Comparison of ENCODE assay signal across 34 cellular contexts in the genomic region with DNA sequence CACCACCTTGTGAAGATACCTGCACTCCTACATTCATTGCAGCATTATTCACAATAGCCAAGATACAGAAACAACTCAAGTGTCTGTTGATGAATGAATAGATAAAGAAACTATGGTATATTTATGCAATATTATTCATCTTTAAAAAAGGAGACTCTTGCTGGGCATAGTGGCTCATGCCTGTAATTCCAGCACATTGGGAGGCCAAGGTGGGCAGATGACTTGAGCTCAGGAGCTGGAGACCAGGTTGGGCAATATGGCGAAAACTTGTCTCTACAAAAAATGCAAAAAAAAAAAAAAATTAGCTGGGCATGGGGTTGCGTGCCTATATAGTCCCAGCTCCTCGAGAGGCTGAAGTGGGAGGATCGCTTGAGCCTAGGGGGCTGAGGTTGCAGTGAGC.
"Had no signal": no experiment of that assay in that cellular context is flagged by ENCODE, and none has a peak within 500 bp of the region (broad histone marks: within the 10 kb centered on the region; RNA-seq: fewer than 3 reads in every experiment).

No MANE protein-coding gene starts in this region.

- DNase-seq: Karpas-422, Kasumi-1, MG63, MM.1S, MV-4-11, NCI-H1048, NCI-H1092, NCI-H1092 treated with DMSO at 0.1 percent for 48 hours, NCI-H1105, NCI-H1105 treated with DMSO at 0.1 percent for 48 hours, NCI-H1417, NCI-H1417 treated with DMSO at 0.1 percent for 48 hours, NCI-H1436, NCI-H1436 treated with DMSO at 0.1 percent for 48 hours, NCI-H146, NCI-H1694, NCI-H1694 treated with DMSO at 0.1 percent for 48 hours, NCI-H187, NCI-H187 treated with DMSO at 0.1 percent for 48 hours, NCI-H1930, NCI-H2029, NCI-H2029 treated with DMSO at 0.1 percent for 48 hours, NCI-H2081, NCI-H2081 treated with DMSO at 0.1 percent for 48 hours, NCI-H2107, NCI-H2171, NCI-H2171 treated with DMSO at 0.1 percent for 48 hours, NCI-H2227 treated with DMSO at 0.1 percent for 48 hours, NCI-H226, NCI-H345, NCI-H446, NCI-H446 treated with DMSO at 0.1 percent for 48 hours, NCI-H510A, NCI-H510A treated with DMSO at 0.1 percent for 48 hours had no signal

- H3K4me3 ChIP-seq: MG63 had no signal

- H3K9me3 ChIP-seq: MG63 had no signal

- H3K36me3 ChIP-seq: MG63 had no signal

- H3K27me3 ChIP-seq: MG63 had no signal
